ENCODE assay signal across 20 cellular contexts in genomic region chr11:130148927-130149326, GRCh38.
"Had no signal": no experiment of that assay in that cellular context is flagged by ENCODE, and none has a peak within 500 bp of the region (broad histone marks: within the 10 kb centered on the region; RNA-seq: fewer than 3 reads in every experiment).

No MANE protein-coding gene starts in this region.

- FAIRE-seq: colon, kidney had no signal

- H3K4me3 Mint-ChIP-seq: nephron progenitor cell; stimulated activated naive CD8-positive, alpha-beta T cell treated with anti-CD3 and anti-CD28 coated beads, Interleukin-15, Interleukin-2, amounts not matched to agents 100 ng/mL and 50 ng/mL, for 24 hours had no signal

- ATAC-seq: left cardiac atrium, lower lobe of right lung, upper lobe of right lung had no signal

- H3K4me3 ChIP-seq: hepatocyte, left ventricle myocardium inferior, lower lobe of right lung, sigmoid colon, skin epidermis, tibial artery, upper lobe of right lung had no signal

- H3K9me3 ChIP-seq: left ventricle myocardium inferior, lower lobe of right lung, sigmoid colon, tibial artery, upper lobe of right lung had no signal

- H3K27me3 ChIP-seq: hepatocyte, sigmoid colon, tibial artery, upper lobe of right lung had no signal

- H3K27ac Mint-ChIP-seq: stimulated activated naive CD8-positive, alpha-beta T cell treated with anti-CD3 and anti-CD28 coated beads, Interleukin-15, Interleukin-2, amounts not matched to agents 100 ng/mL and 50 ng/mL, for 24 hours had no signal

- H3K27ac ChIP-seq: hepatocyte, left ventricle myocardium inferior, lower lobe of right lung, parathyroid adenoma, sigmoid colon, skin epidermis, tibial artery, upper lobe of right lung had no signal

- H3K9me3 Mint-ChIP-seq: nephron progenitor cell; stimulated activated naive CD8-positive, alpha-beta T cell treated with anti-CD3 and anti-CD28 coated beads, Interleukin-15, Interleukin-2, amounts not matched to agents 100 ng/mL and 50 ng/mL, for 24 hours had no signal

- DNase-seq: cerebellar nuclear complex; effector CD8-positive, alpha-beta T cell; foreskin melanocyte; head of caudate nucleus; kidney; left cardiac atrium; left ventricle myocardium inferior; lower lobe of right lung; mesenchymal stem cell; midbrain; nephron progenitor cell; sigmoid colon; stimulated activated CD4-positive, alpha-beta T cell treated with anti-CD3 and anti-CD28 coated beads, Interleukin-12 subunit alpha, Interleukin-12 subunit beta, amount 100 ng/mL, for 4 hours; upper lobe of right lung had no signal

- H3K4me1 ChIP-seq: parathyroid adenoma, tibial artery had no signal
